ENCODE assay signal across 18 cellular contexts in the genomic region with DNA sequence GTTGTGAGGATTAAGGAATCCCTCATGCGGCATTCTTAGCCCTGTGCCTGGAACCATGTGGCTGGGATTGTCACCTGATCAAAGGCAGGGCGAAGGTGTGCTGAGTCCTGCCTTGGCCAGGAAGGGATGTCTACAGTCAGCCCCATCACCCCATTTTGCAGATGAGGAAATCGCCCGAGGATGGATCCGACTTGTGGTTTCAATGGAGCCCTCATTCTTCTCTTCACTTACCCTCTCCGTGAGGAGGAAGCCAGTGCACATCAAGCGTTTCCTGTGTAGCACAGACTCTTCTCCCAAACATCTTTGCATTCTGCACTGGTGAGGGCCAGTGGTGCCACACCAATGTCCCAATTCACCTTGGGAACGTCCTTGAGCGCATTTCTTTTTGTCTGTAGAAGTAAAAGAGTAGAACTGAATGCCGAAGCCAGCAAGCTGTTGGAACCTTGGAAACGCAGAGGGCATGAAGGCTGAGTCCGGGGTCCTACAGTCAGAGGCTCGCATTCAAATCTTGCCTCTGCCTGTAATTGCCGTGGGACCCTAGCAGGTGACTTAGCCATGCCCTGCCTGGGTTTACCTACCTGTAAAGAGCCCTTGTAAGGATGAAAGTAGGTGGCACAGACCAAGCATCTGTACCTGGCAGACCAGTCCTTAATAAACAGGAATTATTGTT.
DNase-seq lines count a peak whose midpoint lies in the region; ATAC-seq, FAIRE-seq and TF ChIP-seq lines count a peak whose summit lies in the region.
"Had no signal": no experiment of that assay in that cellular context is flagged by ENCODE, and none has a peak within 500 bp of the region (broad histone marks: within the 10 kb centered on the region; RNA-seq: fewer than 3 reads in every experiment).

No MANE protein-coding gene starts in this region.

- SMC1A ChIA-PET in GM12878 (lab: Charles Lee; ENCODE audit: uncharacterized antibody, unreplicated experiment) = interaction anchor here (11.8 to 18.6 kb wide), 3 partner anchors 26 to 163 kb away, joined by 208 to 338 read pairs (median 289); partner anchors contain the start of gene IRF8

- no peak overlapping the region for H2BK120ac ChIP-seq in neuronal stem cell (ENCODE audit: low read depth, low read length)

- TF ChIP-seq EP300 in GM12878 (IDR thresholded peaks at IDR 0.05; ENCODE audit: borderline replicate concordance in 1 of 2, control insufficient read depth in 1 of 2, low read depth in 2 of 2, low read length in 2 of 2) = no peak

- H3K27me3 Mint-ChIP-seq in Caco-2 (ENCODE audit: insufficient read depth, unreplicated experiment) = no peaks in the 10 kb centered on the region
- peaks cover 7% of the 10 kb centered on the region for H3K27me3 Mint-ChIP-seq in activated CD4-positive, alpha-beta memory T cell treated with anti-CD3 and anti-CD28 coated beads, Interleukin-2, amount 10 ng/mL, durations not matched to agents 7 days and 5 days

- H3K27ac Mint-ChIP-seq in Caco-2 (ENCODE audit: unreplicated experiment) = peak overlapping the region; percentile 37
- no peak overlapping the region for H3K27ac Mint-ChIP-seq in activated CD4-positive, alpha-beta memory T cell treated with anti-CD3 and anti-CD28 coated beads, Interleukin-2, amount 10 ng/mL, durations not matched to agents 7 days and 5 days

- no peak overlapping the region for H4K8ac ChIP-seq in neuronal stem cell (ENCODE audit: low read depth, low read length)

- H2BK5ac ChIP-seq in neuronal stem cell (ENCODE audit: low read length) = no peak overlapping the region

- H3K23ac ChIP-seq in neuronal stem cell (ENCODE audit: low read depth, low read length, poor library complexity) = no peak overlapping the region

- peak overlapping the region; percentile 0 for H2BK15ac ChIP-seq in neuronal stem cell (ENCODE audit: low read length)

- H3K27ac ChIP-seq in HL-60 (replicated peaks) (peak overlapping the region; percentile 92), GM12878 (ENCODE audit: control insufficient read depth, insufficient read depth) (peak overlapping the region; percentile 100), neuronal stem cell (replicated peaks; ENCODE audit: low read length) (no peak overlapping the region), smooth muscle cell (ENCODE audit: low read depth) (no peak overlapping the region)
- H3K27ac ChIP-seq: pancreas, tibial artery had no signal

- H3K4me3 Mint-ChIP-seq in Caco-2 (ENCODE audit: unreplicated experiment) = no peak overlapping the region
- no peak overlapping the region for H3K4me3 Mint-ChIP-seq in activated CD4-positive, alpha-beta memory T cell treated with anti-CD3 and anti-CD28 coated beads, Interleukin-2, amount 10 ng/mL, durations not matched to agents 7 days and 5 days

- H3K4me1 Mint-ChIP-seq in Caco-2 (ENCODE audit: low read depth, unreplicated experiment) = peaks cover 24% of the 10 kb centered on the region
- peaks cover 25% of the 10 kb centered on the region for H3K4me1 Mint-ChIP-seq in activated CD4-positive, alpha-beta memory T cell treated with anti-CD3 and anti-CD28 coated beads, Interleukin-2, amount 10 ng/mL, durations not matched to agents 7 days and 5 days

- CTCF ChIA-PET in Caco-2 (lab: Charles Lee) = interaction anchor here (13.4 kb wide), 1 partner anchor 164 kb away, joined by 147 read pairs; no protein-coding TSS in a partner anchor
- CTCF ChIA-PET in GM12878 (lab: Yijun Ruan, JAX) = interaction anchor here (0.7 to 12.2 kb wide), 5 partner anchors 8 to 162 kb away, joined by 3 to 337 read pairs (median 4); no protein-coding TSS in a partner anchor
- CTCF ChIA-PET in activated CD4-positive, alpha-beta memory T cell treated with anti-CD3 and anti-CD28 coated beads, Interleukin-2, amount 10 ng/mL, durations not matched to agents 7 days and 5 days (lab: Charles Lee) = interaction anchor here (8.1 kb wide), 1 partner anchor 164 kb away, joined by 145 read pairs; no protein-coding TSS in a partner anchor

- H3K4me1 ChIP-seq in Caco-2 (peaks cover 29% of the 10 kb centered on the region), GM12878 (ENCODE audit: control insufficient read depth, insufficient read depth, low read length) (peaks cover 61% of the 10 kb centered on the region), neuronal stem cell (ENCODE audit: control insufficient read depth in 2 of 2, insufficient read depth in 1 of 2, low read depth in 1 of 2, low read length in 2 of 2) (no peaks in the 10 kb centered on the region), smooth muscle cell (ENCODE audit: low read depth) (no peaks in the 10 kb centered on the region)
- H3K4me1 ChIP-seq: BE2C, pancreas, tibial artery had no signal

- H3F3A ChIP-seq in smooth muscle cell (ENCODE audit: low read depth) = no peaks in the 10 kb centered on the region

- WGBS in GM12878 (ENCODE audit: insufficient coverage, insufficient replicate concordance, low lambda C conversion rate, missing lambda C conversion rate) = 84% methylated on average over 14 of the region's 14 CpGs
- WGBS in neuronal stem cell (ENCODE audit: extremely low coverage in 2 of 2, insufficient read length in 2 of 2, insufficient replicate concordance in 1 of 2), 2 donors = no CpG with 5 or more reads among the region's 14 CpGs
- WGBS in smooth muscle cell (ENCODE audit: low lambda C conversion rate) = 95% methylated on average over 14 of the region's 14 CpGs

- H3K9me3 Mint-ChIP-seq in Caco-2 (ENCODE audit: unreplicated experiment) = no peaks in the 10 kb centered on the region
- no peaks in the 10 kb centered on the region for H3K9me3 Mint-ChIP-seq in activated CD4-positive, alpha-beta memory T cell treated with anti-CD3 and anti-CD28 coated beads, Interleukin-2, amount 10 ng/mL, durations not matched to agents 7 days and 5 days

- no peak for TF ChIP-seq RAD21 in GM12878 (IDR thresholded peaks at IDR 0.05; ENCODE audit: insufficient read depth, low read depth, low read length)

- FAIRE-seq in GM12878 (lab: Jason Lieb, UNC) = no peak
- FAIRE-seq: endothelial cell of umbilical vein, pancreas had no signal

- DNase-seq in Caco-2 (peak in 1 of 2 experiments; percentile 31), HL-60 (ENCODE audit: low read depth in 1 of 2, low spot score in 1 of 2) (peak in 1 of 2 experiments; percentile 52), GM12878 (ENCODE audit: low read depth, low spot score) (no peak), neuronal stem cell (ENCODE audit: low spot score) (no peak), smooth muscle cell (lab: John Stamatoyannopoulos, UW; ENCODE audit: unreplicated experiment) (no peak)
- no peak for DNase-seq in activated CD8-positive, alpha-beta memory T cell treated with anti-CD3 and anti-CD28 coated beads, Interleukin-2, amount 50 U/mL, for 4 hours
- no peak for DNase-seq in activated CD4-positive, alpha-beta memory T cell treated with anti-CD3 and anti-CD28 coated beads, Interleukin-2, amount 10 ng/mL, durations not matched to agents 7 days and 5 days
- DNase-seq: anterior cingulate cortex, BE2C, foreskin melanocyte, H7, Karpas-422, NCI-H1436, NCI-H2171 treated with DMSO at 0.1 percent for 48 hours, NCI-H774, pancreas, tibial artery had no signal

- H2AFZ ChIP-seq in GM12878 (ENCODE audit: control insufficient read depth, low read depth, low read length) = peak overlapping the region; percentile 72
- H2AFZ ChIP-seq in neuronal stem cell (ENCODE audit: low read length) = no peak overlapping the region
- no peak overlapping the region for H2AFZ ChIP-seq in smooth muscle cell (ENCODE audit: low read depth)

- no peak overlapping the region for H3K4ac ChIP-seq in neuronal stem cell (ENCODE audit: low read length)

- TF ChIP-seq CTCF in Caco-2 (IDR thresholded peaks at IDR 0.05; ENCODE audit: insufficient read depth in 1 of 2, low read depth in 1 of 2, low read length in 1 of 2, severe bottlenecking in 1 of 2, unreplicated experiment in 1 of 2) = no peak
- TF ChIP-seq CTCF in HL-60 (IDR thresholded peaks at IDR 0.05; ENCODE audit: insufficient read depth, low read length) = no peak
- no peak for TF ChIP-seq CTCF in GM12878 (IDR thresholded peaks at IDR 0.05 in 2 of 3, conservative IDR thresholded peaks at IDR 0.05 in 1 of 3; ENCODE audit: control insufficient read depth in 2 of 3, extremely low read depth in 1 of 3, insufficient read depth in 1 of 3, low read depth in 3 of 3, low read length in 3 of 3)
- no peak for TF ChIP-seq CTCF in smooth muscle cell (IDR thresholded peaks at IDR 0.05; ENCODE audit: borderline replicate concordance, insufficient read depth, poor library complexity, severe bottlenecking)

- no peaks in the 10 kb centered on the region for H3K27me3 ChIP-seq in Caco-2 (replicated peaks; ENCODE audit: control insufficient read depth, insufficient read depth, low read length)
- no peaks in the 10 kb centered on the region for H3K27me3 ChIP-seq in HL-60 (ENCODE audit: insufficient read depth, poor library complexity, severe bottlenecking)
- no peaks in the 10 kb centered on the region for H3K27me3 ChIP-seq in GM12878 (replicated peaks in 1 of 2; ENCODE audit: control insufficient read depth in 2 of 2, insufficient read depth in 2 of 2, low read length in 1 of 2)
- peaks cover 0 to 30% (median 0%) of the 10 kb centered on the region in 3 experiments for H3K27me3 ChIP-seq in neuronal stem cell (ENCODE audit: control insufficient read depth in 3 of 3, insufficient read depth in 3 of 3, low read depth in 1 of 3, low read length in 3 of 3)
- H3K27me3 ChIP-seq in smooth muscle cell (ENCODE audit: low read depth) = peaks cover 3% of the 10 kb centered on the region

- H3K14ac ChIP-seq in neuronal stem cell (ENCODE audit: low read length) = no peak overlapping the region

- no peaks in the 10 kb centered on the region for H3K9me3 ChIP-seq in Caco-2
- H3K9me3 ChIP-seq in GM12878 (replicated peaks; ENCODE audit: control insufficient read depth, insufficient read depth, low read length) = no peaks in the 10 kb centered on the region
- no peaks in the 10 kb centered on the region for H3K9me3 ChIP-seq in neuronal stem cell (replicated peaks in 1 of 2; ENCODE audit: control insufficient read depth in 2 of 2, insufficient read depth in 1 of 2, low read depth in 1 of 2, low read length in 2 of 2)
- H3K9me3 ChIP-seq in smooth muscle cell (replicated peaks; ENCODE audit: low read depth) = no peaks in the 10 kb centered on the region
- H3K9me3 ChIP-seq: BE2C, pancreas, tibial artery had no signal

- H3K36me3 Mint-ChIP-seq in Caco-2 (ENCODE audit: insufficient read depth, unreplicated experiment) = no peaks in the 10 kb centered on the region
- H3K36me3 Mint-ChIP-seq in activated CD4-positive, alpha-beta memory T cell treated with anti-CD3 and anti-CD28 coated beads, Interleukin-2, amount 10 ng/mL, durations not matched to agents 7 days and 5 days (ENCODE audit: low read depth) = no peaks in the 10 kb centered on the region

- no peak for ATAC-seq in GM12878

- RAD21 ChIA-PET in GM12878 (lab: Charles Lee; ENCODE audit: unreplicated experiment) = interaction anchor here (1.4 to 8.2 kb wide), 7 partner anchors 28 to 164 kb away, joined by 6 to 194 read pairs (median 47); partner anchors contain the start of gene IRF8

- peaks cover 5% of the 10 kb centered on the region for H3K79me2 ChIP-seq in GM12878 (ENCODE audit: control insufficient read depth, insufficient read depth, low read length)
- no peaks in the 10 kb centered on the region for H3K79me2 ChIP-seq in smooth muscle cell (ENCODE audit: low read depth)

- H2AK5ac ChIP-seq in neuronal stem cell (ENCODE audit: low read depth, low read length) = no peak overlapping the region

- no peak overlapping the region for H2BK12ac ChIP-seq in neuronal stem cell (ENCODE audit: low read length)

- H3K36me3 ChIP-seq in Caco-2 (ENCODE audit: control insufficient read depth, insufficient read depth, low read length) (no peaks in the 10 kb centered on the region), GM12878 (ENCODE audit: control insufficient read depth in 2 of 2, insufficient read depth in 2 of 2, low read length in 1 of 2) (no peaks in the 10 kb centered on the region), neuronal stem cell (replicated peaks in 1 of 2; ENCODE audit: control insufficient read depth in 2 of 2, insufficient read depth in 2 of 2, low read length in 2 of 2) (no peaks in the 10 kb centered on the region), smooth muscle cell (ENCODE audit: low read depth) (no peaks in the 10 kb centered on the region)
- H3K36me3 ChIP-seq: BE2C, pancreas, tibial artery had no signal

- peak overlapping the region; percentile 76 for H3K9ac ChIP-seq in GM12878 (ENCODE audit: control insufficient read depth, insufficient read depth, low read length)
- no peak overlapping the region for H3K9ac ChIP-seq in neuronal stem cell (ENCODE audit: low read depth, low read length, poor library complexity)
- H3K9ac ChIP-seq in smooth muscle cell (ENCODE audit: low read depth) = no peak overlapping the region

- H4K20me1 ChIP-seq in GM12878 (ENCODE audit: control insufficient read depth, insufficient read depth) = no peaks in the 10 kb centered on the region
- H4K20me1 ChIP-seq in smooth muscle cell (ENCODE audit: low read depth) = no peaks in the 10 kb centered on the region

- H4K91ac ChIP-seq in neuronal stem cell (ENCODE audit: low read depth, low read length, poor library complexity) = no peak overlapping the region

- no peaks in the 10 kb centered on the region for H3K79me1 ChIP-seq in neuronal stem cell (ENCODE audit: low read depth, low read length)

- H3K4me2 ChIP-seq in GM12878 (ENCODE audit: control insufficient read depth, insufficient read depth) = peak overlapping the region; percentile 66
- no peak overlapping the region for H3K4me2 ChIP-seq in neuronal stem cell (ENCODE audit: insufficient read depth, low read length, poor library complexity, severe bottlenecking)
- H3K4me2 ChIP-seq in smooth muscle cell = no peak overlapping the region

- intact Hi-C loops in Caco-2 (cut with micrococcal nuclease; ENCODE audit: unreplicated experiment) = no loop called here
- intact Hi-C loops in GM12878 (cut with micrococcal nuclease; ENCODE audit: unreplicated experiment) = no loop called here

- in situ Hi-C loops in GM12878 (cut with MboI) = no loop called here

- H3K18ac ChIP-seq in neuronal stem cell (ENCODE audit: low read length) = no peak overlapping the region

- no peak for TF ChIP-seq POLR2A in GM12878 (IDR thresholded peaks at IDR 0.05; ENCODE audit: low read depth, low read length)

- POLR2A ChIA-PET in Caco-2 (lab: Charles Lee) = interaction anchor here (0.8 to 1.2 kb wide), 2 partner anchors 9 to 10 kb away, joined by 3 read pairs; no protein-coding TSS in a partner anchor
- POLR2A ChIA-PET in GM12878 (lab: Charles Lee) = no interaction called here
- POLR2A ChIA-PET in activated CD4-positive, alpha-beta memory T cell treated with anti-CD3 and anti-CD28 coated beads, Interleukin-2, amount 10 ng/mL, durations not matched to agents 7 days and 5 days (lab: Charles Lee) = no interaction called here

- H3K4me3 ChIP-seq in Caco-2 (ENCODE audit: low read depth, low read length) (no peak overlapping the region), HL-60 (replicated peaks; ENCODE audit: insufficient read depth, low read length) (no peak overlapping the region), GM12878 (peak overlapping the region; percentile 37), neuronal stem cell (ENCODE audit: low read length in 2 of 2) (no peak overlapping the region), smooth muscle cell (no peak overlapping the region)
- H3K4me3 ChIP-seq: pancreas, tibial artery had no signal

- no TSS peak for BruUV-seq in Caco-2 (replicated peaks; lab: Mats Ljungman, UMichigan)
- BruUV-seq in GM12878 (replicated peaks; lab: Mats Ljungman, UMichigan) = no TSS peak

Comparison
In these comparisons a context has a peak if more than half of its experiments do, and no peak if none do; other contexts are left out.
1. H3K27ac ChIP-seq: peak in HL-60 (single experiment) and GM12878 (single experiment); none in neuronal stem cell (single experiment) and smooth muscle cell (single experiment).